In the genomic region with DNA sequence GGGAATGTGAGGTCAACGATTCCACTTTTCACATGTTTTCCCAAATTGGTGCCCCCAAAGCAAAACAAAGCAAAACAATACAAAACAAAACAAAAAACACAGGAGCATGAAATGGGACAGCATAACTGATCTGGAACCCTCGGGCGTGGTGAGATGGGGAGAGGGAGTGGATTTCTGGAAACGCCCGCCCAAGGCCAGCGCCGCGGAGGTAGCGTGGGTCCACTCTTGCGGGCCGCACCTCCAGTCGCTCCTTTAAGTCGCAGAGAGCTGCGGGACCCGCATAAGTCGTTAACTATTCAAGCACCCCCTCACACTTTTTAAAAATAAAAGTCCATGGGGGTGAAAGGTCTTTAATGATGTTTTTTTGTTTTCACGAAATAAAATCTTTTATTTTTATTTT, we compare ENCODE assay signal across 22 cellular contexts. TPM values are rescaled to one million over a fixed set of nuclear protein-coding genes. Genes with fewer than 3 reads are reported as not detected.
"Had no signal": no experiment of that assay in that cellular context is flagged by ENCODE, and none has a peak within 500 bp of the region (broad histone marks: within the 10 kb centered on the region; RNA-seq: fewer than 3 reads in every experiment).

No MANE protein-coding gene starts in this region.

- H3K27ac Mint-ChIP-seq: activated T-helper 17 cell treated with anti-CD3 and anti-CD28 coated beads, Interleukin-2, amount 50 U/mL, for 72 hours; immature natural killer cell; stimulated activated effector memory CD8-positive, alpha-beta T cell treated with anti-CD3 and anti-CD28 coated beads, Interleukin-12 subunit alpha, Interleukin-12 subunit beta, amount 100 ng/mL, for 72 hours had no signal

- ATAC-seq: activated T-helper 17 cell treated with anti-CD3 and anti-CD28 coated beads, Interleukin-2, amount 50 U/mL, for 72 hours; gastroesophageal sphincter; heart right ventricle; right lobe of liver; stimulated activated effector memory CD8-positive, alpha-beta T cell treated with anti-CD3 and anti-CD28 coated beads, Interleukin-12 subunit alpha, Interleukin-12 subunit beta, amount 100 ng/mL, for 72 hours had no signal

- DNase-seq: activated CD4-positive, alpha-beta T cell treated with anti-CD3 and anti-CD28 coated beads, Interleukin-2, amount 50 U/mL, for 1 hour; activated CD4-positive, CD25-positive, alpha-beta regulatory T cell; activated naive CD4-positive, alpha-beta T cell; effector CD8-positive, alpha-beta T cell; heart right ventricle; immature natural killer cell; kidney glomerular epithelial cell; left ventricle myocardium inferior; mammary epithelial cell; naive B cell; ovary; right lobe of liver; small intestine; stimulated activated CD4-positive, alpha-beta T cell treated with anti-CD3 and anti-CD28 coated beads, Interleukin-15, amount 100 ng/mL, for 24 hours; stimulated activated CD4-positive, alpha-beta T cell treated with anti-CD3 and anti-CD28 coated beads, Interleukin-4, amount 100 ng/mL, for 1 hour; thyroid gland had no signal

- H3K4me1 Mint-ChIP-seq: activated T-helper 17 cell treated with anti-CD3 and anti-CD28 coated beads, Interleukin-2, amount 50 U/mL, for 72 hours; immature natural killer cell; stimulated activated effector memory CD8-positive, alpha-beta T cell treated with anti-CD3 and anti-CD28 coated beads, Interleukin-12 subunit alpha, Interleukin-12 subunit beta, amount 100 ng/mL, for 72 hours had no signal

- H3K36me3 Mint-ChIP-seq: stimulated activated effector memory CD8-positive, alpha-beta T cell treated with anti-CD3 and anti-CD28 coated beads, Interleukin-12 subunit alpha, Interleukin-12 subunit beta, amount 100 ng/mL, for 72 hours had no signal

- H3K4me3 Mint-ChIP-seq: activated T-helper 17 cell treated with anti-CD3 and anti-CD28 coated beads, Interleukin-2, amount 50 U/mL, for 72 hours; stimulated activated effector memory CD8-positive, alpha-beta T cell treated with anti-CD3 and anti-CD28 coated beads, Interleukin-12 subunit alpha, Interleukin-12 subunit beta, amount 100 ng/mL, for 72 hours had no signal

RNA-seq across cellular contexts. Expression of a gene that starts 4.3 kb away (rescaled TPM):
- total RNA-seq: activated T-helper 17 cell treated with anti-CD3 and anti-CD28 coated beads, Interleukin-2, amount 50 U/mL, for 72 hours; bronchial epithelial cell; endothelial cell of umbilical vein; pulmonary artery endothelial cell had no signal
